Comparison of ENCODE assay signal across 8 cellular contexts in the genomic region with DNA sequence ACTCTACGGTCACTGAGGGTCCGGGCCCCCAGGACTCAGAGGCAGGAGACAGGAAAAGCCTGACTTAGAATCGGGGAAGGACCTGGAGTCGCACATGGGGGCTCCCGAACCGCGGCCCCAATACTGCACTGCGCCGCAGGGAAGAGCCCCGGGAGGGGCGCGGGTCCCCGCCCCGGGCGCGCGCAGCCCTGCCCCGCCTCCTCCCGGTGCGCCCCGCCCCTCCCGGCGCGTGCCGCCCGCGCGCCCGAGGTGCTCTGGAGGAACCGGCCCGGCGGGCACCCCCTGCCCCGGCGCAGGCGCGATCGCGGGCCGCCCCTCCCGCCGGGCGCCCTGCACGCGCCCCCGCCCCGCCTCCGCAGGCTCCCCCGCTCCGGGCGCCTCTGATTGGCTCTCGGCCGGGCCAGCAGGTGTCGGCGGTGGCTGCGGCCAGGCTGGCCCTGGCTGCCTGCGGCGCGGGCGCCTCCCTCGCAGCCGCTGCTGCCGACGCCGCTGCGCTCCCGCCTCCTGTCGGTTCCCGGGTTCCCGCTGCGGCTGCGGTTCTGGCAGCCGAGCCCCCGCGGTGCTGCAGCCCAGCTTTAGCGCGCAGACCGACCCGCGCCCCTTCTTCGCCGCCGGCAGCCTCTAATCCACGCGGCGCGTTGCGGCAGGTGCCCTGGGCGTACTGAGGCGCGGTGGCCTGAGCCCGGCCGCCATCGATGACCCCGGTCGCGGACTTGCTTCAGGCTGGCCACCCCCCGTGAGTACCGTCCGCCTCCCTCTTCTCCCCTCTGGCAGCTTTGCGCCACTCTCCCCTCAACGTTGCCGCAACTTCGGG. TPM values are rescaled to one million over a fixed set of nuclear protein-coding genes. Genes with fewer than 3 reads are reported as not detected.
DNase-seq lines count a peak whose midpoint lies in the region; ATAC-seq and TF ChIP-seq lines count a peak whose summit lies in the region.

A gene (plus strand): TSS at position 429 of the 814 bp plus-strand sequence. CDS start 91,208 bp downstream, outside the sequence.

- DNase-seq in EH (ENCODE audit: low read depth) (peak; percentile 16), HUDEP-2 (lab: John Stamatoyannopoulos, UW; ENCODE audit: unreplicated experiment in 76 of 76) (peak in 55 of 76 experiments; percentile 6 to 70 (median 42)), RPMI8226 (peak; percentile 65), mesenchymal stem cell (no peak), thoracic aorta (ENCODE audit: low spot score) (no peak), NCI-H1694 (lab: John Stamatoyannopoulos, UW) (no peak)

- TF ChIP-seq CTCF in thoracic aorta (IDR thresholded peaks at IDR 0.05): no peak

- no peaks in the 10 kb centered on the region for H3K79me1 ChIP-seq in mesenchymal stem cell (replicated peaks; ENCODE audit: low read length, poor library complexity, severe bottlenecking)

- H3K4me1 ChIP-seq in duodenal mucosa (ENCODE audit: control insufficient read depth in 1 of 2, insufficient read depth in 2 of 2, low read length in 2 of 2) (peaks cover 11 to 14% of the 10 kb centered on the region in 2 donors), mesenchymal stem cell (ENCODE audit: control insufficient read depth, insufficient read depth, low read depth, low read length) (peaks cover 16% of the 10 kb centered on the region), thoracic aorta (ENCODE audit: control insufficient read depth in 1 of 2, low read depth in 2 of 2) (peaks cover 2 to 14% of the 10 kb centered on the region in 2 donors)

- H4K8ac ChIP-seq in mesenchymal stem cell (ENCODE audit: low read length): no peak within 1 kb of the TSS

- ATAC-seq in GM21360 (IDR thresholded peaks at IDR 0.05; ENCODE audit: unreplicated experiment): peak; percentile 80
- ATAC-seq in thoracic aorta (ENCODE audit: insufficient number of reproducible peaks, low FRiP score, low read depth): peak; percentile 7

- H3K27me3 ChIP-seq in duodenal mucosa (ENCODE audit: control insufficient read depth in 1 of 2, insufficient read depth in 2 of 2, low read length in 2 of 2): peaks cover 32 to 49% of the 10 kb centered on the region in 2 donors
- H3K27me3 ChIP-seq in mesenchymal stem cell (ENCODE audit: control insufficient read depth in 1 of 2, insufficient read depth in 1 of 2, low read length in 2 of 2): peaks cover 47 to 80% of the 10 kb centered on the region in 2 experiments
- H3K27me3 ChIP-seq in thoracic aorta (replicated peaks; ENCODE audit: insufficient read depth): no peaks in the 10 kb centered on the region

- no peak within 1 kb of the TSS for H2BK12ac ChIP-seq in mesenchymal stem cell (ENCODE audit: low read length in 2 of 2)

- H2BK15ac ChIP-seq in mesenchymal stem cell (ENCODE audit: low read depth, poor library complexity, severe bottlenecking): no peak within 1 kb of the TSS

- H3K9me3 ChIP-seq in duodenal mucosa (ENCODE audit: control insufficient read depth in 1 of 2, low read length in 2 of 2) (no peaks in the 10 kb centered on the region), mesenchymal stem cell (ENCODE audit: control insufficient read depth, low read length) (no peaks in the 10 kb centered on the region), thoracic aorta (no peaks in the 10 kb centered on the region)

- WGBS in mesenchymal stem cell: 0% methylated on average over 26 of the region's 103 CpGs

- peak within 1 kb of the TSS; percentile 97 for H3K4me2 ChIP-seq in mesenchymal stem cell (ENCODE audit: low read length, poor library complexity, severe bottlenecking)

- H4K91ac ChIP-seq in mesenchymal stem cell (ENCODE audit: low read length): no peak within 1 kb of the TSS

- no peak within 1 kb of the TSS for H3K23ac ChIP-seq in mesenchymal stem cell (ENCODE audit: low read length in 2 of 2)

- H3K4me3 ChIP-seq in duodenal mucosa (ENCODE audit: low read depth in 1 of 2, low read length in 2 of 2) (peak within 1 kb of the TSS; percentile 63 to 73), mesenchymal stem cell (ENCODE audit: insufficient read depth in 1 of 2, low read depth in 1 of 2, low read length in 2 of 2) (peak within 1 kb of the TSS; percentile 57 to 67), thoracic aorta (peak within 1 kb of the TSS; percentile 75)

- H3K18ac ChIP-seq in mesenchymal stem cell (ENCODE audit: low read depth in 1 of 2, low read length in 2 of 2): no peak within 1 kb of the TSS

- no peak within 1 kb of the TSS for H2BK120ac ChIP-seq in mesenchymal stem cell (ENCODE audit: low read depth, low read length)

- H3K27ac ChIP-seq in duodenal mucosa (ENCODE audit: low read depth, low read length) (no peak within 1 kb of the TSS), mesenchymal stem cell (ENCODE audit: low read length, poor library complexity, severe bottlenecking) (no peak within 1 kb of the TSS), thoracic aorta (no peak within 1 kb of the TSS)

- H3K14ac ChIP-seq in mesenchymal stem cell (ENCODE audit: low read length in 2 of 2): no peak within 1 kb of the TSS

- H2AFZ ChIP-seq in mesenchymal stem cell (ENCODE audit: low read depth, low read length): no peak within 1 kb of the TSS

- no peak within 1 kb of the TSS for H2BK5ac ChIP-seq in mesenchymal stem cell (ENCODE audit: low read depth, low read length, poor library complexity, severe bottlenecking)

- H2AK5ac ChIP-seq in mesenchymal stem cell (ENCODE audit: low read length, severe bottlenecking): no peak within 1 kb of the TSS

- H3K36me3 ChIP-seq in duodenal mucosa (ENCODE audit: control insufficient read depth in 1 of 2, insufficient read depth in 2 of 2, low read length in 2 of 2) (no peaks in the 10 kb centered on the region), mesenchymal stem cell (ENCODE audit: control insufficient read depth in 1 of 2, insufficient read depth in 2 of 2, low read depth in 1 of 2, low read length in 2 of 2) (no peaks in the 10 kb centered on the region), thoracic aorta (no peaks in the 10 kb centered on the region)

- H3K9ac ChIP-seq in duodenal mucosa (ENCODE audit: low read depth in 1 of 2, low read length in 2 of 2) (peak within 1 kb of the TSS; percentile 21 to 27), mesenchymal stem cell (ENCODE audit: low read length) (no peak within 1 kb of the TSS)

- H3K4ac ChIP-seq in mesenchymal stem cell (ENCODE audit: low read depth in 1 of 2, low read length in 2 of 2): no peak within 1 kb of the TSS

RNA-seq across cellular contexts. Expression of the gene that starts here (rescaled TPM):
- not detected for polyA plus RNA-seq in mesenchymal stem cell (2013, experiment 1 of 2)
- polyA plus RNA-seq in mesenchymal stem cell (2013, experiment 2 of 2): not detected
- 1 to 10 TPM; 1.5 to 5.1 TPM for total RNA-seq in thoracic aorta

Comparison
In these comparisons a context has a peak if more than half of its experiments do, and no peak if none do; other contexts are left out.
1. DNase-seq: peak in EH (single experiment), HUDEP-2 (55 of 76) and RPMI8226 (single experiment); none in mesenchymal stem cell (single experiment), thoracic aorta (single experiment) and NCI-H1694 (single experiment).
2. Peak in every context shown above with its lines, with median percentiles within 50 percentile points of each other: H3K4me3 ChIP-seq.